In the genomic region with DNA sequence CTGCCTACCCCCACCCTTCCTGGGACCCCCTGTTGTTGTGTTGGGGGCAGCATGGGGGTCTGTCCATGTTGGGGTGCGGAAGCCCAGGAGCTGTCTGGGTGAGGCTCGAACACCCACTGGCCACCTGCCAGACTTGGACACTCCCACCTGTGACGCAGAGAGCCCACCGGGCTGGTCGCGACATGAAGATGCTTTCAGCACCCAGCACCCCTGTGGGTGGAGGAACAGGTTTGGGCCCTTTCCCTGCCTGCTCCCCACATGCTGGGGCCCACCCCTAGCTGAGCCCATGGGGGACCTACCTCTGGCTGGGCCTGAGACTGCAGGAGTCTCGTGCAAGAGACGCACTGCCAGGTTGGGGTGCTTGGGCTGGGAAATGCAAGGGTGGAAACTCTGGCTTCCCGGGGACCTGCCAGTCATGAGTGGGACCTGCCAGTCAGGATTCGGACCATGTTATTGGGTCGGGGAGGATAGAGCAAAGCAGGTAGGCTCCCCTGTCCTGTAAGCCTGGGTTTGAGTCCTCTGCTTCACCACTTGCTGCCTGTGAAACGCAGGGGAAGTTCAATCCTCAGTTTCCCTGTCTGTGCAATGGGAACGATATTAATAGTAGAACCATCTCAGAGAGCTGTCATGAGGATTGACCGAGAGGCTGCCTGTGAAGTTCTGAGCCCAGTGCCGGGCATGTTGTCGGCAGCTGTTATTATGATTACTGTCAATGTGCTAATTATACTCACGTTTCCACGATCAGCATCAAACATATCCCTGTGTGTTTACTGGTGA, we compare ENCODE assay signal across 14 cellular contexts. TPM values are rescaled to one million over a fixed set of nuclear protein-coding genes. Genes with fewer than 3 reads are reported as not detected.
A peak's percentile ranks its signal among the peaks of the same experiment; 100 is the strongest.
DNase-seq lines count a peak whose midpoint lies in the region; ATAC-seq and TF ChIP-seq lines count a peak whose summit lies in the region.
"Had no signal": no experiment of that assay in that cellular context is flagged by ENCODE, and none has a peak within 500 bp of the region (broad histone marks: within the 10 kb centered on the region; RNA-seq: fewer than 3 reads in every experiment).

No MANE protein-coding gene starts in this region.

- peak overlapping the region; percentile 18 for H2AFZ ChIP-seq in mammary epithelial cell (ENCODE audit: low read depth, low read length)

- H3K4me1 ChIP-seq in mammary epithelial cell (ENCODE audit: insufficient read depth, low read length) (peaks cover 35% of the 10 kb centered on the region), left lung (peaks cover 11 to 23% of the 10 kb centered on the region in 2 donors)

- dilution Hi-C loops in mammary epithelial cell (cut with HindIII; ENCODE audit: low sequenced_read_pairs) = no loop called here

- H4K20me1 ChIP-seq in mammary epithelial cell (ENCODE audit: insufficient read depth, low read length) = no peaks in the 10 kb centered on the region

- TF ChIP-seq CTCF in mammary epithelial cell (conservative IDR thresholded peaks at IDR 0.05 in 1 of 2, IDR thresholded peaks at IDR 0.05 in 1 of 2; ENCODE audit: extremely low read depth in 1 of 2, insufficient read depth in 1 of 2, low read depth in 1 of 2, low read length in 2 of 2) = no peak
- TF ChIP-seq CTCF in left lung (IDR thresholded peaks at IDR 0.05) = no peak

- H3K27me3 ChIP-seq in mammary epithelial cell (ENCODE audit: insufficient read depth, low read length) (no peaks in the 10 kb centered on the region), left lung (no peaks in the 10 kb centered on the region)

- peaks cover 83% of the 10 kb centered on the region for H3K79me2 ChIP-seq in mammary epithelial cell (ENCODE audit: insufficient read depth, low read length)

- intact Hi-C loops in mammary epithelial cell (cut with micrococcal nuclease) (loop anchor here (1.0 to 2.0 kb wide), 2 partner anchors 10 to 16 kb away; no protein-coding TSS in a partner anchor), left lung (cut with DNase I) (no loop called here)

- H3K9ac ChIP-seq in mammary epithelial cell (ENCODE audit: insufficient read depth, low read length) = peak overlapping the region; percentile 79

- no peak for DNase-seq in HEK293T (ENCODE audit: extremely low spot score)
- DNase-seq in mammary epithelial cell = peak; percentile 35
- DNase-seq in left lung = peak in 1 of 2 donors; percentile 54
- DNase-seq in NCI-H1105 (lab: John Stamatoyannopoulos, UW) = no peak
- DNase-seq: EL; NCI-H2029; stimulated activated CD8-positive, alpha-beta memory T cell treated with anti-CD3 and anti-CD28 coated beads, Interleukin-4, amount 100 ng/mL, for 48 hours; T-helper 2 cell had no signal

- no peaks in the 10 kb centered on the region for H3K36me3 ChIP-seq in mammary epithelial cell (ENCODE audit: insufficient read depth, low read length)
- no peaks in the 10 kb centered on the region for H3K36me3 ChIP-seq in left lung

- H3K9me3 ChIP-seq in mammary epithelial cell (replicated peaks; ENCODE audit: insufficient read depth, low read length) = no peaks in the 10 kb centered on the region
- no peaks in the 10 kb centered on the region for H3K9me3 ChIP-seq in left lung

- H3K4me3 ChIP-seq in mammary epithelial cell (replicated peaks in 1 of 3; ENCODE audit: insufficient read depth in 1 of 3, low read depth in 2 of 3, low read length in 3 of 3) (no peak overlapping the region), left lung (no peak overlapping the region), skin epidermis (no peak overlapping the region)

- H3K27ac ChIP-seq in mammary epithelial cell (ENCODE audit: insufficient read depth, low read depth, low read length) (peak overlapping the region; percentile 89), left lung (peak overlapping the region; percentile 41 to 65), skin epidermis (peak overlapping the region; percentile 48 to 97 (median 84))

- 56% methylated on average over 10 of the region's 18 CpGs for WGBS in mammary epithelial cell (ENCODE audit: low coverage, missing lambda C conversion rate)

- CTCF ChIA-PET in HEK293T (lab: Yijun Ruan, JAX) = interaction anchor here (0.9 kb wide), 1 partner anchor 38 kb away, joined by 3 read pairs; no protein-coding TSS in a partner anchor
- CTCF ChIA-PET in mammary epithelial cell (lab: Charles Lee; ENCODE audit: low non-redundant PET) = no interaction called here

- in situ Hi-C loops in mammary epithelial cell (cut with MboI; ENCODE audit: low sequenced_read_pairs in 2 of 2) = no loop called here

- ATAC-seq in left lung = no peak
- ATAC-seq in GM21529 (IDR thresholded peaks at IDR 0.05; ENCODE audit: unreplicated experiment) = no peak
- ATAC-seq in GM19328 (IDR thresholded peaks at IDR 0.05; ENCODE audit: unreplicated experiment) = no peak
- no peak for ATAC-seq in HG02763 (IDR thresholded peaks at IDR 0.05; ENCODE audit: unreplicated experiment)

- POLR2A ChIA-PET in HEK293T (lab: Yijun Ruan, JAX) = interaction anchor here (0.7 to 1.0 kb wide), 2 partner anchors 14 to 23 kb away, joined by 3 read pairs; no protein-coding TSS in a partner anchor

- peak overlapping the region; percentile 73 for H3K4me2 ChIP-seq in mammary epithelial cell (ENCODE audit: insufficient read depth, low read depth, low read length)

- BruUV-seq in mammary epithelial cell (replicated peaks; lab: Mats Ljungman, UMichigan) = no TSS peak

TF ChIP-seq in HEK293T, 16 proteins besides CTCF, POLR2A, EP300 and RAD21:
- TF ChIP-seq FOXK2 (IDR thresholded peaks at IDR 0.05) = no peak
- TF ChIP-seq, protein P1, sequence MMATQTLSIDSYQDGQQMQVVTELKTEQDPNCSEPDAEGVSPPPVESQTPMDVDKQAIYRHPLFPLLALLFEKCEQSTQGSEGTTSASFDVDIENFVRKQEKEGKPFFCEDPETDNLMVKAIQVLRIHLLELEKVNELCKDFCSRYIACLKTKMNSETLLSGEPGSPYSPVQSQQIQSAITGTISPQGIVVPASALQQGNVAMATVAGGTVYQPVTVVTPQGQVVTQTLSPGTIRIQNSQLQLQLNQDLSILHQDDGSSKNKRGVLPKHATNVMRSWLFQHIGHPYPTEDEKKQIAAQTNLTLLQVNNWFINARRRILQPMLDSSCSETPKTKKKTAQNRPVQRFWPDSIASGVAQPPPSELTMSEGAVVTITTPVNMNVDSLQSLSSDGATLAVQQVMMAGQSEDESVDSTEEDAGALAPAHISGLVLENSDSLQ (IDR thresholded peaks at IDR 0.05) = peak; percentile 13; the same call in 1 of the 2 replicates

RNA-seq across cellular contexts. Expression of a gene that starts 24.1 kb away (rescaled TPM):
- total RNA-seq in mammary epithelial cell (10 to 100 TPM; 38.4 to 48.8 TPM), left lung (10 to 100 TPM; 31.9 to 35.0 TPM)
- polyA plus RNA-seq in mammary epithelial cell = 11.8 TPM
- 60.7 TPM for polyA minus RNA-seq in mammary epithelial cell

RNA-seq across cellular contexts. Expression of a gene that starts 30.1 kb away (rescaled TPM):
- total RNA-seq in mammary epithelial cell (under 1 TPM in 1 of 2 donors, not detected in 1; 0.33 TPM), left lung (not detected)
- 0.11 TPM for polyA plus RNA-seq in mammary epithelial cell
- not detected for polyA minus RNA-seq in mammary epithelial cell
- total RNA-seq: HT1080, mesenteric fat pad had no signal
